In genomic region chr6:161548713-161549112, GRCh38 we compare ENCODE assay signal across 9 cellular contexts.
"Had no signal": no experiment of that assay in that cellular context is flagged by ENCODE, and none has a peak within 500 bp of the region (broad histone marks: within the 10 kb centered on the region; RNA-seq: fewer than 3 reads in every experiment).

No MANE protein-coding gene starts in this region.

- H3K4me3 ChIP-seq: GM23248, GM23338, HAP-1 had no signal

- H3K9me3 ChIP-seq: HAP-1 had no signal

- H3K4me3 Mint-ChIP-seq: GM23338, H9, HFFc6 had no signal

- H3K4me2 ChIP-seq: GM23338 had no signal

- H2AFZ ChIP-seq: GM23248, GM23338 had no signal

- H3K9ac ChIP-seq: GM23248 had no signal

- ATAC-seq: GM23338, HCT116 had no signal

- H3K27ac Mint-ChIP-seq: GM23338, H9, HFFc6 had no signal

- H3K36me3 ChIP-seq: HAP-1 had no signal

- H3K27ac ChIP-seq: GM23248 had no signal

- DNase-seq: GM23248, GOT3, H7, H9, HCEC 1CT, HFFc6 had no signal

- H3K4me1 ChIP-seq: HAP-1 had no signal
